ENCODE assay signal across 22 cellular contexts in the genomic region with DNA sequence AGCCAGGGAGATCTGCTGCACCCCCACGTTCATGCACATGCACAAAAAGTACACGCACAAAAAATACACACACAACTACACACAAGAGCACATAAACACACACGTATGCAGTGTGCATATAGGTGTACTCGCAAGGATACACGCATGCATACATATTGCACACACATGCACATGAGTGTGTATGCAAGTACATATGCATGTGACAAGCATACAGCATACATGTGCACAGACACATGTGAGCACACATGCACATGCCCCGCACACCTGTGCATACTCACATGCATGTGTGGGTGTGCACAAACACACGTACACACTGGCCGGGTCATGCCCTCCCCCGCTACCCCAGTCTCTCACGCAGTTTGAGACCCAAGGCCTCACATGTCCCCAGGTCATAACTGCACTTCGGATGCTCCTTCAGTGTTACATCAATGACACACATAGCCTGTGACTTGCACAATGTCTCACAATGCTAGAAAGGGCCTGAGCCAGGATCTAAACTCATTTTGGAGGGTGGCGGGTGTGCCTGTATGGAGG. TPM values are rescaled to one million over a fixed set of nuclear protein-coding genes. Genes with fewer than 3 reads are reported as not detected.
A peak's percentile ranks its signal among the peaks of the same experiment; 100 is the strongest.
DNase-seq lines count a peak whose midpoint lies in the region; ATAC-seq and TF ChIP-seq lines count a peak whose summit lies in the region.
"Had no signal": no experiment of that assay in that cellular context is flagged by ENCODE, and none has a peak within 500 bp of the region (broad histone marks: within the 10 kb centered on the region; RNA-seq: fewer than 3 reads in every experiment).

No MANE protein-coding gene starts in this region.

- no peak overlapping the region for H3K23ac ChIP-seq in neuronal stem cell (ENCODE audit: low read depth, low read length, poor library complexity)

- H3K9me3 Mint-ChIP-seq in brain = peaks cover 0 to 12% (median 7%) of the 10 kb centered on the region in 5 experiments

- H3K27ac ChIP-seq in right atrium auricular region (no peak overlapping the region), neuronal stem cell (replicated peaks; ENCODE audit: low read length) (no peak overlapping the region)
- H3K27ac ChIP-seq: PC-9 had no signal

- peak overlapping the region; percentile 15 for H2AK5ac ChIP-seq in neuronal stem cell (ENCODE audit: low read depth, low read length)

- no peak overlapping the region for H2AFZ ChIP-seq in neuronal stem cell (ENCODE audit: low read length)
- H2AFZ ChIP-seq: PC-9 had no signal

- peaks cover 5% of the 10 kb centered on the region for H3K36me3 Mint-ChIP-seq in brain
- H3K36me3 Mint-ChIP-seq: CD4-positive, CD25-positive, alpha-beta regulatory T cell had no signal

- TF ChIP-seq CTCF in right atrium auricular region (IDR thresholded peaks at IDR 0.05) (no peak), brain (conservative IDR thresholded peaks at IDR 0.05) (no peak)

- no peak overlapping the region for H3K4me3 Mint-ChIP-seq in brain
- H3K4me3 Mint-ChIP-seq: CD4-positive, CD25-positive, alpha-beta regulatory T cell had no signal

- no CpG with 5 or more reads among the region's 12 CpGs for WGBS in neuronal stem cell (ENCODE audit: extremely low coverage in 2 of 2, insufficient read length in 2 of 2, insufficient replicate concordance in 1 of 2), 2 donors

- no peak overlapping the region for H3K9ac ChIP-seq in neuronal stem cell (ENCODE audit: low read depth, low read length, poor library complexity)

- intact Hi-C loops in Right ventricle myocardium inferior (cut with DNase I) = no loop called here

- H3K14ac ChIP-seq in neuronal stem cell (ENCODE audit: low read length) = no peak overlapping the region

- H3K4me1 ChIP-seq in right atrium auricular region = peaks cover 0 to 17% of the 10 kb centered on the region in 2 donors
- peaks cover 4 to 8% of the 10 kb centered on the region in 2 donors for H3K4me1 ChIP-seq in neuronal stem cell (ENCODE audit: control insufficient read depth in 2 of 2, insufficient read depth in 1 of 2, low read depth in 1 of 2, low read length in 2 of 2)

- H3K36me3 ChIP-seq in right atrium auricular region (no peaks in the 10 kb centered on the region), neuronal stem cell (replicated peaks in 1 of 2; ENCODE audit: control insufficient read depth in 2 of 2, insufficient read depth in 2 of 2, low read length in 2 of 2) (no peaks in the 10 kb centered on the region)
- H3K36me3 ChIP-seq: BE2C, MG63 had no signal

- no peak overlapping the region for H2BK12ac ChIP-seq in neuronal stem cell (ENCODE audit: low read length)

- ATAC-seq in Right ventricle myocardium inferior = no peak
- no peak for ATAC-seq in GM21576 (IDR thresholded peaks at IDR 0.05; ENCODE audit: unreplicated experiment)
- ATAC-seq: HCT116 had no signal

- H3K79me1 ChIP-seq in neuronal stem cell (ENCODE audit: low read depth, low read length) = no peaks in the 10 kb centered on the region

- no peak overlapping the region for H2BK5ac ChIP-seq in neuronal stem cell (ENCODE audit: low read length)

- no peak overlapping the region for H2BK15ac ChIP-seq in neuronal stem cell (ENCODE audit: low read length)

- no peak overlapping the region for H3K4me3 ChIP-seq in right atrium auricular region
- peak overlapping the region in 1 of 2 donors; percentile 54 for H3K4me3 ChIP-seq in neuronal stem cell (ENCODE audit: low read length in 2 of 2)
- H3K4me3 ChIP-seq: MG63, PC-9 had no signal

- no peak overlapping the region for H4K91ac ChIP-seq in neuronal stem cell (ENCODE audit: low read depth, low read length, poor library complexity)

- H3K4me2 ChIP-seq in neuronal stem cell (ENCODE audit: insufficient read depth, low read length, poor library complexity, severe bottlenecking) = no peak overlapping the region
- H3K4me2 ChIP-seq: PC-9 had no signal

- H3K4me1 Mint-ChIP-seq in brain = peaks cover 74% of the 10 kb centered on the region

- no peak overlapping the region for H3K4ac ChIP-seq in neuronal stem cell (ENCODE audit: low read length)

- H3K27me3 ChIP-seq in right atrium auricular region (no peaks in the 10 kb centered on the region), neuronal stem cell (ENCODE audit: control insufficient read depth in 3 of 3, insufficient read depth in 3 of 3, low read depth in 1 of 3, low read length in 3 of 3) (peaks cover 0 to 25% (median 0%) of the 10 kb centered on the region in 3 experiments)
- H3K27me3 ChIP-seq: BE2C, MG63 had no signal

- H3K9me3 ChIP-seq in right atrium auricular region (no peaks in the 10 kb centered on the region), neuronal stem cell (replicated peaks in 1 of 2; ENCODE audit: control insufficient read depth in 2 of 2, insufficient read depth in 1 of 2, low read depth in 1 of 2, low read length in 2 of 2) (no peaks in the 10 kb centered on the region)
- H3K9me3 ChIP-seq: BE2C, MG63 had no signal

- no peak overlapping the region for H4K8ac ChIP-seq in neuronal stem cell (ENCODE audit: low read depth, low read length)

- H3K27me3 Mint-ChIP-seq in brain = peaks cover 22% of the 10 kb centered on the region

- peak overlapping the region; percentile 23 to 90 (median 69) for H3K27ac Mint-ChIP-seq in brain
- H3K27ac Mint-ChIP-seq: CD4-positive, CD25-positive, alpha-beta regulatory T cell had no signal

- no peak overlapping the region for H3K18ac ChIP-seq in neuronal stem cell (ENCODE audit: low read length)

- H2BK120ac ChIP-seq in neuronal stem cell (ENCODE audit: low read depth, low read length) = no peak overlapping the region

- DNase-seq in Right ventricle myocardium inferior (ENCODE audit: missing footprints) (peak; percentile 9), right atrium auricular region (ENCODE audit: low spot score) (no peak), neuronal stem cell (ENCODE audit: low spot score) (no peak), D341Med (ENCODE audit: low spot score) (no peak), DMS53 (lab: John Stamatoyannopoulos, UW) (no peak)
- DNase-seq: 8988T; ACHN; BE2C; CD4-positive, CD25-positive, alpha-beta regulatory T cell; KBM-7; MG63; NCI-H1105 treated with DMSO at 0.1 percent for 48 hours; NCI-H2029; NCI-H524 treated with DMSO at 0.1 percent for 48 hours; NCI-H774; NK-92 treated with Interleukin-12 subunit alpha and Interleukin-12 subunit beta, amount 100 ng/mL, for 24 hours; SHP77 had no signal

RNA-seq across cellular contexts. Expression of gene FOXO6, which starts 52.6 kb away (rescaled TPM):
- total RNA-seq in Right ventricle myocardium inferior = 4.5 TPM
- total RNA-seq in right atrium auricular region = 1 to 10 TPM; 1.4 to 1.9 TPM
- polyA plus RNA-seq in brain (ENCODE audit: insufficient read depth, low read depth, low replicate concordance) = 8.1 TPM
- 3.4 TPM for polyA plus RNA-seq in neuronal stem cell (2013, experiment 1 of 2)
- polyA plus RNA-seq in neuronal stem cell (2013, experiment 2 of 2) = 3.1 TPM
- total RNA-seq: RPMI7951 had no signal
- polyA plus RNA-seq: CD4-positive, CD25-positive, alpha-beta regulatory T cell had no signal
